Comparison of ENCODE assay signal across 8 cellular contexts in the genomic region with DNA sequence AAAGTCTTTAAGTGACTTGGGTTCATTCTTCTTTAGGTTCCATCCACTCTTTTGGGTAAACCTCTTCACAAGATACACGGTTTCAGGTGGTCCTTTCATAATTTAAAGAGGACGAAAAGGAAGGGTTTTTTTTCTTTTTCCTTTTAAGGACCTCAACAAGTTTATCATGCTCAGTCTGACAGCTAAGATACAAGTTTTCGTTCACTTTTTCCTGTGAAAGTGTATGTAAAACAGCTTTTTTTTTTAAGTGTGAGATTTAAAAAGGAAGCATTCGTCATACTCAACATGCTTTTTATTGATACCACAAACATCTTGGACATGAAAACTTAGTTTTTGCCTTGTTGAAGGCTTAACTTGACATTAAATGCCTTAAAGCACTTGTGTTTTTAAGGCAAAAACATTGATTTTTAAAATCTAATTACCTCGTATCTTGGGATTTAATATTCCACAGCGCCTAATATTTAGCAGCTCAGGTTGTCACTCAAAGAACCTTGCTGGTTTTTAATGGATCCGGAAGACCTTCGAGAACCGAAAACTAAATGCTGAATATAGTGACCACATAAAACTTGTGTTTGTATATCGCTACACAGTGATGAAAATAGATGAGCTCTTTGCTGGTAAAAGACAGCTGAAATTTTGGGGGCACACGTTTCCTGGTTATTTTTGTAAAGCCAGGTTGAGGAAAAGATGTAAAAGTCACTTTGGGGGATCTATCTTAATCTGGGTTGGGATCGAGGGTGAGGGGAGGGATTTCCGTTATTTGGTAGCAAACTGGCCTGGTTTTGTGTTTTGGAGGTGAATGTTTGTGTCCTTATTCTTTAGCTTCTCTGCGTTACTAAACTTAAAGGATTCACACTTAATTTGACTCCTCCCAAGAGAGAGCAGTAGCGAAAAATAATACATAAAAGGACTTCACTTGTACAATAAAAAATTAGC. TPM values are rescaled to one million over a fixed set of nuclear protein-coding genes. Genes with fewer than 3 reads are reported as not detected.
DNase-seq lines count a peak whose midpoint lies in the region; ATAC-seq and TF ChIP-seq lines count a peak whose summit lies in the region.

No MANE protein-coding gene starts in this region.

- DNase-seq in AG04449 (ENCODE audit: low read depth, low spot score) (no peak), myocyte (ENCODE audit: low read depth) (peak; percentile 7), NCI-H2171 treated with DMSO at 0.1 percent for 48 hours (lab: John Stamatoyannopoulos, UW) (no peak), UCSD-AML1 (lab: John Stamatoyannopoulos, UW; ENCODE audit: unreplicated experiment) (no peak)
- DNase-seq in central memory CD8-positive, alpha-beta T cell (ENCODE audit: low spot score in 2 of 2): no peak

- peak overlapping the region; percentile 93 to 100 (median 100) for H3K4me3 Mint-ChIP-seq in IgD-negative memory B cell
- H3K4me3 Mint-ChIP-seq in central memory CD8-positive, alpha-beta T cell: peak overlapping the region; percentile 98

- peak overlapping the region; percentile 46 to 99 (median 99) for H3K27ac Mint-ChIP-seq in IgD-negative memory B cell
- peak overlapping the region; percentile 98 for H3K27ac Mint-ChIP-seq in central memory CD8-positive, alpha-beta T cell (ENCODE audit: low read depth)

- no peak for ATAC-seq in central memory CD8-positive, alpha-beta T cell (replicated peaks; ENCODE audit: extremely low read depth, poor library complexity, severe bottlenecking)
- ATAC-seq in GM19023 (IDR thresholded peaks at IDR 0.05; ENCODE audit: unreplicated experiment) (no peak), GM21737 (IDR thresholded peaks at IDR 0.05; ENCODE audit: unreplicated experiment) (no peak)

- POLR2A ChIA-PET in AG04449 (lab: Yijun Ruan, JAX): interaction anchor here (0.6 to 1.4 kb wide), 3 partner anchors 22 to 259 kb away, joined by 3 to 4 read pairs (median 3); a partner anchor contains a TSS

- CTCF ChIA-PET in AG04449 (lab: Yijun Ruan, JAX): interaction anchor here (0.8 to 2.0 kb wide), 3 partner anchors 11 to 252 kb away, joined by 3 to 6 read pairs (median 4); no protein-coding TSS in a partner anchor

- H3K4me3 ChIP-seq in AG04449 (ENCODE audit: low read depth, low read length): peak overlapping the region; percentile 84

- no peaks in the 10 kb centered on the region for H3K27me3 Mint-ChIP-seq in IgD-negative memory B cell
- H3K27me3 Mint-ChIP-seq in central memory CD8-positive, alpha-beta T cell: no peaks in the 10 kb centered on the region

- TF ChIP-seq CTCF in AG04449 (IDR thresholded peaks at IDR 0.05; ENCODE audit: insufficient read depth, low read length, missing control alignments): no peak

- H3K36me3 Mint-ChIP-seq in IgD-negative memory B cell: peaks cover 7% of the 10 kb centered on the region
- peaks cover 58% of the 10 kb centered on the region for H3K36me3 Mint-ChIP-seq in central memory CD8-positive, alpha-beta T cell (ENCODE audit: insufficient read depth)

- H3K9me3 Mint-ChIP-seq in IgD-negative memory B cell: no peaks in the 10 kb centered on the region
- H3K9me3 Mint-ChIP-seq in central memory CD8-positive, alpha-beta T cell: no peaks in the 10 kb centered on the region

- H3K4me1 Mint-ChIP-seq in IgD-negative memory B cell: peaks cover 31 to 46% (median 37%) of the 10 kb centered on the region in 3 donors
- H3K4me1 Mint-ChIP-seq in central memory CD8-positive, alpha-beta T cell: peaks cover 36% of the 10 kb centered on the region

RNA-seq across cellular contexts. Expression of a gene that starts 2.3 kb away (rescaled TPM):
- polyA plus RNA-seq in IgD-negative memory B cell: 47.4 TPM
- 39.3 and 53.3 TPM in 2 replicates for total RNA-seq in myocyte
- 18.7 TPM for polyA plus RNA-seq in myocyte (2012)

RNA-seq across cellular contexts. Expression of a gene that starts 34.3 kb away (rescaled TPM):
- polyA plus RNA-seq in IgD-negative memory B cell: 6.0 TPM
- total RNA-seq in myocyte: 4.7 and 4.8 TPM in 2 replicates
- polyA plus RNA-seq in myocyte (2012): 10.3 TPM
